Comparison of ENCODE assay signal across 19 cellular contexts in the genomic region with DNA sequence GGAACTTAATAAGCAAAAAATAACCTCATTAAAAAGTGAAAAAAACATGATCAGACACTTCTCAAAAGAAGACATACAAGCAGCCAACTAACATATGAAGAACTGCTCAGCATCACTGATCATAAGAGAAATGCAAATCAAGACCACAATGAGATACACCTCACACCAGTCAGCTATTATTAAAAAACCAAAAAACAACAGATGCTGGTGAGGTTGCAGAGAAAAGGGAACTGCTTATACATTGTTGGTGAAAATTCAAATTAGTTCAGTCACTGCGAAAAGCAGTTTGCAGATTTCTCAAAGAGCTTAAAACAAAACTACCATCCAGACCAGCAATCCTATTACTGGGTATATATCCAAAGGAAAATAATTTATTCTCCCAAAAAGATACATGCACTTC.
DNase-seq lines count a peak whose midpoint lies in the region; ATAC-seq, FAIRE-seq and TF ChIP-seq lines count a peak whose summit lies in the region.
"Had no signal": no experiment of that assay in that cellular context is flagged by ENCODE, and none has a peak within 500 bp of the region (broad histone marks: within the 10 kb centered on the region; RNA-seq: fewer than 3 reads in every experiment).

No MANE protein-coding gene starts in this region.

- POLR2A ChIA-PET in activated CD4-positive, alpha-beta memory T cell treated with anti-CD3 and anti-CD28 coated beads for 36 hours (lab: Charles Lee) = no interaction called here

- H3K27ac ChIP-seq in body of pancreas = no peak overlapping the region
- H3K27ac ChIP-seq in pancreas = no peak overlapping the region
- H3K27ac ChIP-seq: heart left ventricle, SK-N-MC, upper lobe of left lung had no signal

- intact Hi-C loops in activated CD4-positive, alpha-beta memory T cell treated with anti-CD3 and anti-CD28 coated beads for 36 hours (cut with micrococcal nuclease) = no loop called here
- intact Hi-C loops in body of pancreas (cut with DNase I) (no loop called here), pancreas (cut with DNase I) (no loop called here)

- no peak overlapping the region for H3K4me3 Mint-ChIP-seq in activated CD4-positive, alpha-beta memory T cell treated with anti-CD3 and anti-CD28 coated beads for 36 hours

- no peak overlapping the region for H3K4me3 ChIP-seq in body of pancreas
- no peak overlapping the region for H3K4me3 ChIP-seq in pancreas
- H3K4me3 ChIP-seq: heart left ventricle, SK-N-MC, smooth muscle cell, upper lobe of left lung had no signal

- no peak overlapping the region for H3K27ac Mint-ChIP-seq in activated CD4-positive, alpha-beta memory T cell treated with anti-CD3 and anti-CD28 coated beads for 36 hours

- ATAC-seq in GM18499 (IDR thresholded peaks at IDR 0.05; ENCODE audit: insufficient read depth, unreplicated experiment) (peak; percentile 97), GM19455 (IDR thresholded peaks at IDR 0.05; ENCODE audit: unreplicated experiment) (peak; percentile 87), HG02798 (IDR thresholded peaks at IDR 0.05; ENCODE audit: poor library complexity, unreplicated experiment) (peak; percentile 97), HG03432 (IDR thresholded peaks at IDR 0.05; ENCODE audit: unreplicated experiment) (peak; percentile 92), body of pancreas (no peak), pancreas (no peak)
- ATAC-seq: heart left ventricle, left ventricle myocardium superior had no signal

- no peaks in the 10 kb centered on the region for H3K27me3 ChIP-seq in body of pancreas
- no peaks in the 10 kb centered on the region for H3K27me3 ChIP-seq in pancreas
- H3K27me3 ChIP-seq: heart left ventricle, upper lobe of left lung had no signal

- FAIRE-seq in pancreas (lab: Jason Lieb, UNC) = no peak
- FAIRE-seq: endometrium, HTR-8/SVneo had no signal

- CTCF ChIA-PET in activated CD4-positive, alpha-beta memory T cell treated with anti-CD3 and anti-CD28 coated beads for 36 hours (lab: Charles Lee) = no interaction called here

- WGBS in body of pancreas, 2 donors = 86 to 91% methylated on average over 1 of the region's 1 CpG
- WGBS in pancreas, 2 donors = 91% methylated on average over 1 of the region's 1 CpG

- H3K9me3 Mint-ChIP-seq in activated CD4-positive, alpha-beta memory T cell treated with anti-CD3 and anti-CD28 coated beads for 36 hours = no peaks in the 10 kb centered on the region

- H3K4me1 ChIP-seq in body of pancreas (peaks cover 4% of the 10 kb centered on the region), pancreas (no peaks in the 10 kb centered on the region)
- H3K4me1 ChIP-seq: heart left ventricle, upper lobe of left lung had no signal

- TF ChIP-seq POLR2A in body of pancreas (IDR thresholded peaks at IDR 0.05) = no peak

- DNase-seq in activated CD4-positive, alpha-beta memory T cell treated with anti-CD3 and anti-CD28 coated beads for 36 hours = no peak
- DNase-seq in body of pancreas = no peak
- no peak for DNase-seq in GDM1 (lab: John Stamatoyannopoulos, UW)
- no peak for DNase-seq in pancreas
- DNase-seq: activated gamma-delta T cell, DMS79 treated with DMSO at 0.1 percent for 48 hours, heart left ventricle, left ventricle myocardium superior, NCI-H1092, NCI-H748 treated with DMSO at 0.1 percent for 48 hours, upper lobe of left lung had no signal

- no peaks in the 10 kb centered on the region for H3K36me3 Mint-ChIP-seq in activated CD4-positive, alpha-beta memory T cell treated with anti-CD3 and anti-CD28 coated beads for 36 hours

- no peak for TF ChIP-seq CTCF in body of pancreas (IDR thresholded peaks at IDR 0.05)
- TF ChIP-seq CTCF in pancreas (IDR thresholded peaks at IDR 0.05) = no peak

- H3K36me3 ChIP-seq in body of pancreas (replicated peaks in 1 of 2; ENCODE audit: insufficient read depth in 1 of 2, low read depth in 2 of 2) (no peaks in the 10 kb centered on the region), pancreas (no peaks in the 10 kb centered on the region)
- H3K36me3 ChIP-seq: heart left ventricle, upper lobe of left lung had no signal

- no peaks in the 10 kb centered on the region for H3K4me1 Mint-ChIP-seq in activated CD4-positive, alpha-beta memory T cell treated with anti-CD3 and anti-CD28 coated beads for 36 hours (ENCODE audit: low read depth)

- H3K9me3 ChIP-seq in body of pancreas (no peaks in the 10 kb centered on the region), pancreas (no peaks in the 10 kb centered on the region)
- H3K9me3 ChIP-seq: heart left ventricle, upper lobe of left lung had no signal

- H3K27me3 Mint-ChIP-seq in activated CD4-positive, alpha-beta memory T cell treated with anti-CD3 and anti-CD28 coated beads for 36 hours = peaks cover 1% of the 10 kb centered on the region

Comparison
In these comparisons a context has a peak if more than half of its experiments do, and no peak if none do; other contexts are left out.
1. ATAC-seq: peak in GM18499 (single experiment), GM19455 (single experiment), HG02798 (single experiment) and HG03432 (single experiment); none in body of pancreas (single experiment) and pancreas (0 of 4).